ENCODE assay signal across 14 cellular contexts in the genomic region with DNA sequence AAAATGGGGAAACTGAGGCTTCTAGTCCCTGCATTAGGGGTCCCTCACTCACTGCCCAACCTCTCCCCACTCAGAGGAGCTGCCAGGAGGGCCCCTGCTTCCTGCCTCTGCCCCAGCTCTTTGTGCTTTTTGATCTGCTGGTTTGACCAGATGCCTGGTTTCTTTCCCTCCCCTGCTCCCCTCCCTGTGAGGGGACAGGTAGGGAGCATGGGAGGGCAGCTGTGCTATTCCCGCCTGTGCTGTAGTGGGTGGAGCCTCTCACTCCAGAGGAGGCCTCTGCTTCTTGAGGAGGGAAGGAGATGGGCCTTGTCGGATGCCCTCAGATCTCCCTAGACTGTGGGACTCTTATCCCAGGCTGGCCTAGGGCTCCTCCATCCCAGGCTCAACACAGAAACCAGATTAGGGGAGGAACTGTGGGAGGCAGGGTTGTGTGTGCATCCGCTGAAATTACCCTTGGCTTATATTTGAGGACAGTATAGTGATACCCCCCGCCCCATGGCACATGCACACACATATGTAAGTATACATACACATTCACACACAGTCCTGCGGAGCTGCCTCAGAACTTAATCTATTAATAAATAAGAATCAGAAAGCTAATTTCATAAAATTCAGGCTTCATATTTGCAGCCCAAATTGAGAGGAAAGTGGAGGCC. TPM values are rescaled to one million over a fixed set of nuclear protein-coding genes. Genes with fewer than 3 reads are reported as not detected.
"Had no signal": no experiment of that assay in that cellular context is flagged by ENCODE, and none has a peak within 500 bp of the region (broad histone marks: within the 10 kb centered on the region; RNA-seq: fewer than 3 reads in every experiment).

No MANE protein-coding gene starts in this region.

- ATAC-seq: activated CD4-positive, alpha-beta T cell treated with anti-CD3 and anti-CD28 coated beads for 36 hours; activated T-helper 17 cell treated with anti-CD3 and anti-CD28 coated beads, Interleukin-2, amount 50 U/mL, for 72 hours; naive thymus-derived CD4-positive, alpha-beta T cell; right cardiac atrium; stimulated activated memory B cell treated with anti-CD40 and anti-IgM and Interleukin-4, amounts not matched to agents 10 μg/mL and 1 μg/mL and 100 μg/mL, for 72 hours had no signal

- H3K9me3 ChIP-seq: tibial artery had no signal

- H3K27ac ChIP-seq: dorsolateral prefrontal cortex, hepatocyte, tibial artery had no signal

- H3K27me3 ChIP-seq: dorsolateral prefrontal cortex, hepatocyte, tibial artery had no signal

- DNase-seq: activated CD4-positive, alpha-beta T cell treated with anti-CD3 and anti-CD28 coated beads for 36 hours; activated naive CD4-positive, alpha-beta T cell treated with anti-CD3 and anti-CD28 coated beads, Interleukin-2, amount 50 U/mL, for 16 hours; activated T-cell treated with anti-CD3 and anti-CD28 coated beads for 4 hours; amniotic stem cell; dorsolateral prefrontal cortex; naive thymus-derived CD4-positive, alpha-beta T cell; right cardiac atrium; small intestine; tibial artery had no signal

- H3K4me2 ChIP-seq: hepatocyte had no signal

- H2AFZ ChIP-seq: hepatocyte had no signal

- H3K9me3 Mint-ChIP-seq: stimulated activated memory B cell treated with anti-CD40 and anti-IgM and Interleukin-4, amounts not matched to agents 10 μg/mL and 1 μg/mL and 100 μg/mL, for 72 hours had no signal

- FAIRE-seq: small intestine had no signal

- H3K27ac Mint-ChIP-seq: naive thymus-derived CD4-positive, alpha-beta T cell; stimulated activated memory B cell treated with anti-CD40 and anti-IgM and Interleukin-4, amounts not matched to agents 10 μg/mL and 1 μg/mL and 100 μg/mL, for 72 hours had no signal

- H3K4me3 ChIP-seq: dorsolateral prefrontal cortex, hepatocyte, lung, tibial artery had no signal

- H3K4me3 Mint-ChIP-seq: activated CD4-positive, alpha-beta T cell treated with anti-CD3 and anti-CD28 coated beads for 36 hours; activated T-helper 17 cell treated with anti-CD3 and anti-CD28 coated beads, Interleukin-2, amount 50 U/mL, for 72 hours; stimulated activated memory B cell treated with anti-CD40 and anti-IgM and Interleukin-4, amounts not matched to agents 10 μg/mL and 1 μg/mL and 100 μg/mL, for 72 hours had no signal

- H3K27me3 Mint-ChIP-seq: activated CD4-positive, alpha-beta T cell treated with anti-CD3 and anti-CD28 coated beads for 36 hours; activated T-helper 17 cell treated with anti-CD3 and anti-CD28 coated beads, Interleukin-2, amount 50 U/mL, for 72 hours; naive thymus-derived CD4-positive, alpha-beta T cell; progenitor cell of endocrine pancreas had no signal

RNA-seq across cellular contexts. Expression of a gene that starts 32.7 kb away (rescaled TPM):
- polyA plus RNA-seq: naive thymus-derived CD4-positive, alpha-beta T cell had no signal
